13 cellular contexts compared by ENCODE assay signal in genomic region chr11:85787809-85788805, GRCh38. TPM values are rescaled to one million over a fixed set of nuclear protein-coding genes. Genes with fewer than 3 reads are reported as not detected.
A peak's percentile ranks its signal among the peaks of the same experiment; 100 is the strongest.
DNase-seq lines count a peak whose midpoint lies in the region; ATAC-seq, FAIRE-seq and TF ChIP-seq lines count a peak whose summit lies in the region.
"Had no signal": no experiment of that assay in that cellular context is flagged by ENCODE, and none has a peak within 500 bp of the region (broad histone marks: within the 10 kb centered on the region; RNA-seq: fewer than 3 reads in every experiment).

No MANE protein-coding gene starts in this region.

- no peak for ATAC-seq in CD8-positive, alpha-beta T cell

- peak overlapping the region; percentile 1 for H3K27ac Mint-ChIP-seq in CD8-positive, alpha-beta T cell
- peak overlapping the region; percentile 48 for H3K27ac Mint-ChIP-seq in activated T-helper 1 cell treated with anti-CD3 and anti-CD28 coated beads, Interleukin-12 subunit alpha, Interleukin-12 subunit beta, Interleukin-2, Interleukin-4 antibody, amounts not matched to agents 30 ng/mL and 10 ng/mL and 1 ng/mL, durations not matched to agents 14 hours and 24 hours and 36 hours
- H3K27ac Mint-ChIP-seq in HFFc6: no peak overlapping the region

- no peak overlapping the region for H3K4me2 ChIP-seq in mesendoderm (ENCODE audit: low read length)
- H3K4me2 ChIP-seq: KMS-11 had no signal

- H3K18ac ChIP-seq in mesendoderm (ENCODE audit: low read length): no peak overlapping the region

- H3K27me3 Mint-ChIP-seq in CD8-positive, alpha-beta T cell (ENCODE audit: low read depth): no peaks in the 10 kb centered on the region
- no peaks in the 10 kb centered on the region for H3K27me3 Mint-ChIP-seq in activated T-helper 1 cell treated with anti-CD3 and anti-CD28 coated beads, Interleukin-12 subunit alpha, Interleukin-12 subunit beta, Interleukin-2, Interleukin-4 antibody, amounts not matched to agents 30 ng/mL and 10 ng/mL and 1 ng/mL, durations not matched to agents 14 hours and 24 hours and 36 hours (ENCODE audit: insufficient read depth)
- H3K27me3 Mint-ChIP-seq in HFFc6 (ENCODE audit: insufficient read depth): peaks cover 9% of the 10 kb centered on the region; the same call in 1 of the 2 replicates

- no peak overlapping the region for H2BK120ac ChIP-seq in mesendoderm (ENCODE audit: low read depth, low read length)

- H3K23ac ChIP-seq in mesendoderm (ENCODE audit: low read length): no peak overlapping the region

- no peaks in the 10 kb centered on the region for H3K79me2 ChIP-seq in mesendoderm (ENCODE audit: control insufficient read depth, insufficient read depth, low read length)

- WGBS in mesendoderm (ENCODE audit: extremely low coverage, insufficient coverage, low lambda C conversion rate): no CpG with 5 or more reads among the region's 3 CpGs

- no peak overlapping the region for H3K4me3 ChIP-seq in CD8-positive, alpha-beta T cell (ENCODE audit: low read depth, low read length)
- no peak overlapping the region for H3K4me3 ChIP-seq in mesendoderm (ENCODE audit: low read length)
- H3K4me3 ChIP-seq: SJSA1 had no signal

- no peak overlapping the region for H3K4ac ChIP-seq in mesendoderm (ENCODE audit: low read depth, low read length)

- H3K9ac ChIP-seq in mesendoderm (ENCODE audit: low read length): no peak overlapping the region
- H3K9ac ChIP-seq: KMS-11 had no signal

- H2AK5ac ChIP-seq in mesendoderm (ENCODE audit: low read length): no peak overlapping the region

- no peak overlapping the region for H4K5ac ChIP-seq in mesendoderm (ENCODE audit: low read length)

- H3K79me1 ChIP-seq in mesendoderm (ENCODE audit: low read length): no peaks in the 10 kb centered on the region

- H3K4me1 Mint-ChIP-seq in CD8-positive, alpha-beta T cell (ENCODE audit: low read depth): peaks cover 31% of the 10 kb centered on the region
- peaks cover 67% of the 10 kb centered on the region for H3K4me1 Mint-ChIP-seq in activated T-helper 1 cell treated with anti-CD3 and anti-CD28 coated beads, Interleukin-12 subunit alpha, Interleukin-12 subunit beta, Interleukin-2, Interleukin-4 antibody, amounts not matched to agents 30 ng/mL and 10 ng/mL and 1 ng/mL, durations not matched to agents 14 hours and 24 hours and 36 hours (ENCODE audit: low read depth)
- H3K4me1 Mint-ChIP-seq in HFFc6 (ENCODE audit: low read depth): peaks cover 10% of the 10 kb centered on the region

- H3K27ac ChIP-seq in CD8-positive, alpha-beta T cell (ENCODE audit: low read depth, low read length): no peak overlapping the region
- no peak overlapping the region for H3K27ac ChIP-seq in mesendoderm (ENCODE audit: low read depth, low read length)
- H3K27ac ChIP-seq: C4-2B, KMS-11, SJSA1 had no signal

- TF ChIP-seq CTCF in CD8-positive, alpha-beta T cell (IDR thresholded peaks at IDR 0.05): no peak
- TF ChIP-seq CTCF in HFFc6 (IDR thresholded peaks at IDR 0.05): no peak

- no peaks in the 10 kb centered on the region for H3K9me3 Mint-ChIP-seq in CD8-positive, alpha-beta T cell
- peaks cover 4% of the 10 kb centered on the region for H3K9me3 Mint-ChIP-seq in activated T-helper 1 cell treated with anti-CD3 and anti-CD28 coated beads, Interleukin-12 subunit alpha, Interleukin-12 subunit beta, Interleukin-2, Interleukin-4 antibody, amounts not matched to agents 30 ng/mL and 10 ng/mL and 1 ng/mL, durations not matched to agents 14 hours and 24 hours and 36 hours
- H3K9me3 Mint-ChIP-seq in HFFc6: no peaks in the 10 kb centered on the region

- no peak overlapping the region for H4K8ac ChIP-seq in mesendoderm (ENCODE audit: low read depth, low read length)

- H3K9me3 ChIP-seq in CD8-positive, alpha-beta T cell (ENCODE audit: low read length): no peaks in the 10 kb centered on the region
- H3K9me3 ChIP-seq: SJSA1 had no signal

- H3K36me3 ChIP-seq in CD8-positive, alpha-beta T cell (ENCODE audit: insufficient read depth, low read length): no peaks in the 10 kb centered on the region
- H3K36me3 ChIP-seq in mesendoderm (ENCODE audit: control insufficient read depth, insufficient read depth, low read length): no peaks in the 10 kb centered on the region
- H3K36me3 ChIP-seq: SJSA1 had no signal

- CTCF ChIA-PET in CD8-positive, alpha-beta T cell (lab: Charles Lee): interaction anchor here (0.8 to 1.9 kb wide), 2 partner anchors 8 to 67 kb away, joined by 5 read pairs; partner anchors contain the start of gene CCDC83

- no peaks in the 10 kb centered on the region for H3K4me1 ChIP-seq in CD8-positive, alpha-beta T cell (ENCODE audit: insufficient read depth, low read length)
- H3K4me1 ChIP-seq in mesendoderm (ENCODE audit: control insufficient read depth, low read depth, low read length): no peaks in the 10 kb centered on the region
- H3K4me1 ChIP-seq: SJSA1 had no signal

- POLR2A ChIA-PET in CD8-positive, alpha-beta T cell (lab: Charles Lee): no interaction called here

- intact Hi-C loops in CD8-positive, alpha-beta T cell (cut with DNase I, micrococcal nuclease): no loop called here
- intact Hi-C loops in activated T-helper 1 cell treated with anti-CD3 and anti-CD28 coated beads, Interleukin-12 subunit alpha, Interleukin-12 subunit beta, Interleukin-2, Interleukin-4 antibody, amounts not matched to agents 30 ng/mL and 10 ng/mL and 1 ng/mL, durations not matched to agents 14 hours and 24 hours and 36 hours (cut with micrococcal nuclease): loop anchor here (2.0 kb wide), 2 partner anchors 35 kb away; no protein-coding TSS in a partner anchor

- no peaks in the 10 kb centered on the region for H3K36me3 Mint-ChIP-seq in CD8-positive, alpha-beta T cell
- peaks cover 35% of the 10 kb centered on the region for H3K36me3 Mint-ChIP-seq in activated T-helper 1 cell treated with anti-CD3 and anti-CD28 coated beads, Interleukin-12 subunit alpha, Interleukin-12 subunit beta, Interleukin-2, Interleukin-4 antibody, amounts not matched to agents 30 ng/mL and 10 ng/mL and 1 ng/mL, durations not matched to agents 14 hours and 24 hours and 36 hours (ENCODE audit: low read depth)
- no peaks in the 10 kb centered on the region; the same call in 1 of the 2 replicates for H3K36me3 Mint-ChIP-seq in HFFc6 (ENCODE audit: low read depth)

- no peak for TF ChIP-seq POLR2A in H54 (IDR thresholded peaks at IDR 0.05; ENCODE audit: low read depth, low read length)

- H3K27me3 ChIP-seq in CD8-positive, alpha-beta T cell (ENCODE audit: insufficient read depth, low read length): no peaks in the 10 kb centered on the region
- H3K27me3 ChIP-seq in mesendoderm (ENCODE audit: insufficient read depth, low read length, poor library complexity): no peaks in the 10 kb centered on the region
- H3K27me3 ChIP-seq: SJSA1 had no signal

- no peak overlapping the region for H2BK15ac ChIP-seq in mesendoderm (replicated peaks; ENCODE audit: low read depth)

- no peak overlapping the region for H2BK5ac ChIP-seq in mesendoderm (ENCODE audit: low read length)

- H3K56ac ChIP-seq in mesendoderm (ENCODE audit: low read length): no peak overlapping the region

- FAIRE-seq in H54 (lab: Jason Lieb, UNC): peak; percentile 72
- FAIRE-seq: kidney had no signal

- DNase-seq in CD8-positive, alpha-beta T cell: no peak
- no peak for DNase-seq in H54 (ENCODE audit: insufficient read length, low spot score)
- no peak for DNase-seq in activated T-helper 1 cell treated with anti-CD3 and anti-CD28 coated beads, Interleukin-12 subunit alpha, Interleukin-12 subunit beta, Interleukin-2, Interleukin-4 antibody, amounts not matched to agents 30 ng/mL and 10 ng/mL and 1 ng/mL, durations not matched to agents 14 hours and 24 hours and 36 hours (ENCODE audit: low spot score)
- DNase-seq in mesendoderm: peak; percentile 41
- DNase-seq in AG08396 (ENCODE audit: low spot score): no peak
- DNase-seq in activated gamma-delta T cell (lab: John Stamatoyannopoulos, UW): no peak
- no peak for DNase-seq in stimulated activated CD4-positive, alpha-beta T cell treated with anti-CD3 and anti-CD28 coated beads, Interleukin-2, amount 100 ng/mL, for 24 hours
- DNase-seq in HFFc6: no peak
- DNase-seq: kidney, NCI-H2227 treated with DMSO at 0.1 percent for 48 hours had no signal

- H3K4me3 Mint-ChIP-seq in CD8-positive, alpha-beta T cell: no peak overlapping the region
- peak overlapping the region; percentile 20 for H3K4me3 Mint-ChIP-seq in activated T-helper 1 cell treated with anti-CD3 and anti-CD28 coated beads, Interleukin-12 subunit alpha, Interleukin-12 subunit beta, Interleukin-2, Interleukin-4 antibody, amounts not matched to agents 30 ng/mL and 10 ng/mL and 1 ng/mL, durations not matched to agents 14 hours and 24 hours and 36 hours
- no peak overlapping the region for H3K4me3 Mint-ChIP-seq in HFFc6

RNA-seq across cellular contexts. Expression of gene SYTL2, which starts 22.8 kb away (rescaled TPM):
- 10 to 100 TPM; 37.2 to 43.6 TPM for total RNA-seq in CD8-positive, alpha-beta T cell
- 37.1 and 38.7 TPM in 2 replicates for total RNA-seq in activated T-helper 1 cell treated with anti-CD3 and anti-CD28 coated beads, Interleukin-12 subunit alpha, Interleukin-12 subunit beta, Interleukin-2, Interleukin-4 antibody, amounts not matched to agents 30 ng/mL and 10 ng/mL and 1 ng/mL, durations not matched to agents 14 hours and 24 hours and 36 hours
- 4.9 TPM for polyA plus RNA-seq in mesendoderm (2013, experiment 1 of 2)
- 5.4 TPM for polyA plus RNA-seq in mesendoderm (2013, experiment 2 of 2)
- 10 to 100 TPM; 23.2 to 39.5 (median 27.4) TPM for total RNA-seq in HFFc6 (2021; fragmentation: NEBNext Ultra II Directional; extraction: Animal tissue kit (Norgen Biotek cat#: 25700))
